ENCODE assay signal across 9 cellular contexts in genomic region chr9:87516222-87516930, GRCh38. TPM values are rescaled to one million over a fixed set of nuclear protein-coding genes. Genes with fewer than 3 reads are reported as not detected.
A peak's percentile ranks its signal among the peaks of the same experiment; 100 is the strongest.
DNase-seq lines count a peak whose midpoint lies in the region; ATAC-seq, FAIRE-seq and TF ChIP-seq lines count a peak whose summit lies in the region.
"Had no signal": no experiment of that assay in that cellular context is flagged by ENCODE, and none has a peak within 500 bp of the region (broad histone marks: within the 10 kb centered on the region; RNA-seq: fewer than 3 reads in every experiment).

No MANE protein-coding gene starts in this region.

- SMC1A ChIA-PET in GM12878 (lab: Charles Lee; ENCODE audit: uncharacterized antibody, unreplicated experiment), result interaction anchor here (1.1 to 4.1 kb wide), 8 partner anchors 13 to 69 kb away, joined by 3 to 15 read pairs (median 4); no protein-coding TSS in a partner anchor

- intact Hi-C loops in GM12878 (cut with micrococcal nuclease; ENCODE audit: unreplicated experiment), result no loop called here

- FAIRE-seq in GM12878 (lab: Jason Lieb, UNC), result no peak
- no peak for FAIRE-seq in GM12892 (lab: Jason Lieb, UNC)

- H3K9me3 ChIP-seq in GM12878 (replicated peaks; ENCODE audit: control insufficient read depth, insufficient read depth, low read length) (no peaks in the 10 kb centered on the region; the same call in 2 of the 3 replicates), suprapubic skin (no peaks in the 10 kb centered on the region)

- peak overlapping the region; percentile 12; the same call in 1 of the 2 replicates for H3K4me2 ChIP-seq in GM12878 (ENCODE audit: control insufficient read depth, insufficient read depth)

- POLR2A ChIA-PET in GM12878 (lab: Charles Lee), result interaction anchor here (0.6 kb wide), 1 partner anchor 54 kb away, joined by 3 read pairs; no protein-coding TSS in a partner anchor
- POLR2A ChIA-PET in activated CD8-positive, alpha-beta T cell treated with anti-CD3 and anti-CD28 coated beads, Interleukin-2, amount 10 ng/mL, durations not matched to agents 7 days and 5 days (lab: Charles Lee), result no interaction called here

- no peaks in the 10 kb centered on the region for H4K20me1 ChIP-seq in GM12878 (ENCODE audit: control insufficient read depth, insufficient read depth)

- WGBS in GM12878 (ENCODE audit: insufficient coverage, insufficient replicate concordance, low lambda C conversion rate, missing lambda C conversion rate), result 53% methylated on average over 12 of the region's 12 CpGs
- 70% methylated on average over 12 of the region's 12 CpGs for WGBS in suprapubic skin

- H3K27me3 ChIP-seq in HL-60 (ENCODE audit: insufficient read depth, poor library complexity, severe bottlenecking), result no peaks in the 10 kb centered on the region
- H3K27me3 ChIP-seq in GM12878 (replicated peaks in 1 of 2; ENCODE audit: control insufficient read depth in 2 of 2, insufficient read depth in 2 of 2, low read length in 1 of 2), result no peaks in the 10 kb centered on the region
- H3K27me3 ChIP-seq in suprapubic skin, result no peaks in the 10 kb centered on the region

- H3K36me3 Mint-ChIP-seq in activated CD8-positive, alpha-beta T cell treated with anti-CD3 and anti-CD28 coated beads, Interleukin-2, amount 10 ng/mL, durations not matched to agents 7 days and 5 days (ENCODE audit: low read depth), result no peaks in the 10 kb centered on the region
- H3K36me3 Mint-ChIP-seq in activated CD8-positive, alpha-beta memory T cell treated with anti-CD3 and anti-CD28 coated beads, Interleukin-2, amount 10 ng/mL, durations not matched to agents 7 days and 5 days, result no peaks in the 10 kb centered on the region
- H3K36me3 Mint-ChIP-seq: activated naive CD4-positive, alpha-beta T cell treated with anti-CD3 and anti-CD28 coated beads, Interleukin-2, amount 50 U/mL, for 72 hours had no signal

- no peak overlapping the region for H3K27ac ChIP-seq in HL-60 (replicated peaks)
- no peak overlapping the region; the same call in 1 of the 2 replicates for H3K27ac ChIP-seq in GM12878 (ENCODE audit: control insufficient read depth, insufficient read depth)
- H3K27ac ChIP-seq in suprapubic skin, result peak overlapping the region; percentile 33

- no peaks in the 10 kb centered on the region for H3K9me3 Mint-ChIP-seq in activated CD8-positive, alpha-beta T cell treated with anti-CD3 and anti-CD28 coated beads, Interleukin-2, amount 10 ng/mL, durations not matched to agents 7 days and 5 days (ENCODE audit: insufficient read depth)
- peaks cover 3% of the 10 kb centered on the region for H3K9me3 Mint-ChIP-seq in activated CD8-positive, alpha-beta memory T cell treated with anti-CD3 and anti-CD28 coated beads, Interleukin-2, amount 10 ng/mL, durations not matched to agents 7 days and 5 days (ENCODE audit: low read depth)
- H3K9me3 Mint-ChIP-seq: activated naive CD4-positive, alpha-beta T cell treated with anti-CD3 and anti-CD28 coated beads, Interleukin-2, amount 50 U/mL, for 72 hours had no signal

- TF ChIP-seq POLR2A in GM12878 (IDR thresholded peaks at IDR 0.05; ENCODE audit: low read depth, low read length) (no peak), suprapubic skin (IDR thresholded peaks at IDR 0.05) (no peak), GM12892 (IDR thresholded peaks at IDR 0.05; ENCODE audit: low read depth, low read length) (no peak)

- peaks cover 2% of the 10 kb centered on the region for H3K27me3 Mint-ChIP-seq in activated CD8-positive, alpha-beta T cell treated with anti-CD3 and anti-CD28 coated beads, Interleukin-2, amount 10 ng/mL, durations not matched to agents 7 days and 5 days (ENCODE audit: low read depth)
- no peaks in the 10 kb centered on the region for H3K27me3 Mint-ChIP-seq in activated CD8-positive, alpha-beta memory T cell treated with anti-CD3 and anti-CD28 coated beads, Interleukin-2, amount 10 ng/mL, durations not matched to agents 7 days and 5 days

- in situ Hi-C loops in GM12878 (cut with MboI), result no loop called here

- DNase-seq in HL-60 (ENCODE audit: low read depth in 1 of 2, low spot score in 1 of 2), result peak; percentile 75 to 78
- DNase-seq in GM12878 (ENCODE audit: low read depth, low spot score), result no peak
- DNase-seq in left lobe of liver (ENCODE audit: low spot score), result no peak
- peak in 1 of 2 donors; percentile 74 for DNase-seq in suprapubic skin (ENCODE audit: low spot score in 2 of 2)
- no peak for DNase-seq in GM12892 (ENCODE audit: insufficient read length)
- DNase-seq in inferior parietal cortex (ENCODE audit: extremely low spot score), result no peak
- no peak for DNase-seq in activated CD8-positive, alpha-beta T cell treated with anti-CD3 and anti-CD28 coated beads, Interleukin-2, amount 10 ng/mL, durations not matched to agents 7 days and 5 days
- DNase-seq in activated CD8-positive, alpha-beta memory T cell treated with anti-CD3 and anti-CD28 coated beads, Interleukin-2, amount 10 ng/mL, durations not matched to agents 7 days and 5 days, result no peak

- no peak overlapping the region for H3K27ac Mint-ChIP-seq in activated CD8-positive, alpha-beta T cell treated with anti-CD3 and anti-CD28 coated beads, Interleukin-2, amount 10 ng/mL, durations not matched to agents 7 days and 5 days
- H3K27ac Mint-ChIP-seq in activated CD8-positive, alpha-beta memory T cell treated with anti-CD3 and anti-CD28 coated beads, Interleukin-2, amount 10 ng/mL, durations not matched to agents 7 days and 5 days, result no peak overlapping the region
- H3K27ac Mint-ChIP-seq: activated naive CD4-positive, alpha-beta T cell treated with anti-CD3 and anti-CD28 coated beads, Interleukin-2, amount 50 U/mL, for 72 hours had no signal

- no peak for TF ChIP-seq RAD21 in GM12878 (IDR thresholded peaks at IDR 0.05; ENCODE audit: insufficient read depth, low read depth, low read length)

- BruUV-seq in GM12878 (replicated peaks; lab: Mats Ljungman, UMichigan), result no TSS peak

- H3K4me3 Mint-ChIP-seq in activated CD8-positive, alpha-beta T cell treated with anti-CD3 and anti-CD28 coated beads, Interleukin-2, amount 10 ng/mL, durations not matched to agents 7 days and 5 days, result no peak overlapping the region
- H3K4me3 Mint-ChIP-seq in activated CD8-positive, alpha-beta memory T cell treated with anti-CD3 and anti-CD28 coated beads, Interleukin-2, amount 10 ng/mL, durations not matched to agents 7 days and 5 days, result no peak overlapping the region

- H3K36me3 ChIP-seq in GM12878 (ENCODE audit: control insufficient read depth in 2 of 2, insufficient read depth in 2 of 2, low read length in 1 of 2), result no peaks in the 10 kb centered on the region; a peak in 2 of 4 replicates
- H3K36me3 ChIP-seq in suprapubic skin, result no peaks in the 10 kb centered on the region

- no peak overlapping the region for H3K4me3 ChIP-seq in HL-60 (replicated peaks; ENCODE audit: insufficient read depth, low read length)
- H3K4me3 ChIP-seq in GM12878, result no peak overlapping the region
- H3K4me3 ChIP-seq in suprapubic skin, result no peak overlapping the region

- RAD21 ChIA-PET in GM12878 (lab: Charles Lee; ENCODE audit: unreplicated experiment), result interaction anchor here (1.1 to 1.5 kb wide), 4 partner anchors 14 to 146 kb away, joined by 3 read pairs; partner anchors contain the start of gene DAPK1

- H3K9ac ChIP-seq in GM12878 (ENCODE audit: control insufficient read depth, insufficient read depth, low read length), result no peak overlapping the region

- ATAC-seq in GM12878, result peak; percentile 8; the same call in 2 of the 3 replicates
- peak; percentile 59 for ATAC-seq in left lobe of liver
- no peak for ATAC-seq in activated CD8-positive, alpha-beta T cell treated with anti-CD3 and anti-CD28 coated beads, Interleukin-2, amount 10 ng/mL, durations not matched to agents 7 days and 5 days
- ATAC-seq in activated CD8-positive, alpha-beta memory T cell treated with anti-CD3 and anti-CD28 coated beads, Interleukin-2, amount 10 ng/mL, durations not matched to agents 7 days and 5 days, result no peak
- ATAC-seq: activated naive CD4-positive, alpha-beta T cell treated with anti-CD3 and anti-CD28 coated beads, Interleukin-2, amount 50 U/mL, for 72 hours had no signal

- no peak for TF ChIP-seq EP300 in GM12878 (IDR thresholded peaks at IDR 0.05; ENCODE audit: borderline replicate concordance in 1 of 2, control insufficient read depth in 1 of 2, low read depth in 2 of 2, low read length in 2 of 2)
- no peak for TF ChIP-seq EP300 in suprapubic skin (IDR thresholded peaks at IDR 0.05)

- peaks cover 44% of the 10 kb centered on the region for H3K4me1 ChIP-seq in GM12878 (ENCODE audit: control insufficient read depth, insufficient read depth, low read length)
- peaks cover 40% of the 10 kb centered on the region for H3K4me1 ChIP-seq in suprapubic skin

- no peaks in the 10 kb centered on the region for H3K4me1 Mint-ChIP-seq in activated CD8-positive, alpha-beta T cell treated with anti-CD3 and anti-CD28 coated beads, Interleukin-2, amount 10 ng/mL, durations not matched to agents 7 days and 5 days (ENCODE audit: low read depth)
- no peaks in the 10 kb centered on the region for H3K4me1 Mint-ChIP-seq in activated CD8-positive, alpha-beta memory T cell treated with anti-CD3 and anti-CD28 coated beads, Interleukin-2, amount 10 ng/mL, durations not matched to agents 7 days and 5 days

- TF ChIP-seq CTCF in HL-60 (IDR thresholded peaks at IDR 0.05; ENCODE audit: insufficient read depth, low read length), result no peak
- no peak for TF ChIP-seq CTCF in GM12878 (IDR thresholded peaks at IDR 0.05 in 2 of 3, conservative IDR thresholded peaks at IDR 0.05 in 1 of 3; ENCODE audit: control insufficient read depth in 2 of 3, extremely low read depth in 1 of 3, insufficient read depth in 1 of 3, low read depth in 3 of 3, low read length in 3 of 3)
- no peak for TF ChIP-seq CTCF in suprapubic skin (IDR thresholded peaks at IDR 0.05)

- H2AFZ ChIP-seq in GM12878 (ENCODE audit: control insufficient read depth, low read depth, low read length), result no peak overlapping the region

- H3K79me2 ChIP-seq in GM12878 (ENCODE audit: control insufficient read depth, insufficient read depth, low read length), result peaks cover 4% of the 10 kb centered on the region

- CTCF ChIA-PET in GM12878 (lab: Yijun Ruan, JAX), result no interaction called here
- CTCF ChIA-PET in activated CD8-positive, alpha-beta T cell treated with anti-CD3 and anti-CD28 coated beads, Interleukin-2, amount 10 ng/mL, durations not matched to agents 7 days and 5 days (lab: Charles Lee), result no interaction called here
- CTCF ChIA-PET in activated CD8-positive, alpha-beta memory T cell treated with anti-CD3 and anti-CD28 coated beads, Interleukin-2, amount 10 ng/mL, durations not matched to agents 7 days and 5 days (lab: Charles Lee), result no interaction called here

RNA-seq across cellular contexts. Expression of gene DAPK1, which starts 18.7 kb away (rescaled TPM):
- total RNA-seq in GM12878 (2013; cell fraction: nucleolus; rRNA removed), result 289 and 314 TPM in 2 replicates
- total RNA-seq in GM12878 (2014; rRNA removed), result 54.7 and 57.5 TPM in 2 replicates
- 44.1 and 46.1 TPM in 2 replicates for total RNA-seq in GM12878 (2014; rRNA removed; fragmentation: Illumina TruSeq; extraction: Trizol)
- 94.7 and 96.7 TPM in 2 replicates for total RNA-seq in GM12878 (2021)
- 14.1 TPM for polyA plus RNA-seq in GM12878 (2011; ENCODE audit: low read depth)
- 31.4 and 41.3 TPM in 2 replicates for polyA plus RNA-seq in GM12878 (2011; rRNA removed)
- 22.3 and 23.6 TPM in 2 replicates for polyA plus RNA-seq in GM12878 (2011; cell fraction: cytosol; rRNA removed)
- 127 and 131 TPM in 2 replicates for polyA plus RNA-seq in GM12878 (2011; cell fraction: nucleus; rRNA removed)
- polyA plus RNA-seq in GM12878 (2012), result 24.5 and 32.2 TPM in 2 replicates
- 43.6 and 48.4 TPM in 2 replicates for polyA plus RNA-seq in GM12878 (2014; fragmentation: Illumina TruSeq; extraction: Trizol)
- polyA plus RNA-seq in GM12878 (2014; fragmentation: Nextera tagmentation; extraction: Ambion mirVana), result 10 to 100 TPM in 1 of 2 experiments, 1 to 10 TPM in 1; 8.2 to 10.4 TPM
- polyA plus RNA-seq in GM12878 (2014; rRNA removed), result 48.2 and 56.5 TPM in 2 replicates
- 10 to 100 TPM; 55.5 to 56.0 TPM for polyA plus RNA-seq in GM12878 (2016; fragmentation: Nextera tagmentation; extraction: Ambion mirVana)
- 88.0 and 110 TPM in 2 replicates for polyA minus RNA-seq in GM12878 (2011; rRNA and poly(A)+ RNA removed)
- polyA minus RNA-seq in GM12878 (2011; cell fraction: cytosol; rRNA and poly(A)+ RNA removed), result 13.4 and 14.3 TPM in 2 replicates
- polyA minus RNA-seq in GM12878 (2011; cell fraction: nucleus; rRNA and poly(A)+ RNA removed), result 88.4 and 117 TPM in 2 replicates
- total RNA-seq in left lobe of liver, result 58.0 TPM
- 10 to 100 TPM in 2 of 4 donors, 1 to 10 TPM in 2; 5.4 to 13.4 (median 9.8) TPM for total RNA-seq in suprapubic skin
- 26.7 TPM for polyA plus RNA-seq in GM12892 (2012; ENCODE audit: missing spikeins)
- under 1 TPM; 0.29 to 0.47 TPM for total RNA-seq in activated CD8-positive, alpha-beta T cell treated with anti-CD3 and anti-CD28 coated beads, Interleukin-2, amount 10 ng/mL, durations not matched to agents 7 days and 5 days
- 1 to 10 TPM; 1.2 to 6.8 TPM for total RNA-seq in activated CD8-positive, alpha-beta memory T cell treated with anti-CD3 and anti-CD28 coated beads, Interleukin-2, amount 10 ng/mL, durations not matched to agents 7 days and 5 days

Comparison
In these comparisons a context has a peak if more than half of its experiments do, and no peak if none do; other contexts are left out.
1. DNase-seq: peak in HL-60 (2 of 2); none in GM12878 (single experiment), left lobe of liver (single experiment), GM12892 (single experiment), inferior parietal cortex (single experiment), activated CD8-positive, alpha-beta T cell treated with anti-CD3 and anti-CD28 coated beads, Interleukin-2, amount 10 ng/mL, durations not matched to agents 7 days and 5 days (single experiment) and activated CD8-positive, alpha-beta memory T cell treated with anti-CD3 and anti-CD28 coated beads, Interleukin-2, amount 10 ng/mL, durations not matched to agents 7 days and 5 days (single experiment).
2. ATAC-seq: peak in GM12878 (single experiment) and left lobe of liver (single experiment); none in activated CD8-positive, alpha-beta T cell treated with anti-CD3 and anti-CD28 coated beads, Interleukin-2, amount 10 ng/mL, durations not matched to agents 7 days and 5 days (single experiment) and activated CD8-positive, alpha-beta memory T cell treated with anti-CD3 and anti-CD28 coated beads, Interleukin-2, amount 10 ng/mL, durations not matched to agents 7 days and 5 days (single experiment).